In the genomic region with DNA sequence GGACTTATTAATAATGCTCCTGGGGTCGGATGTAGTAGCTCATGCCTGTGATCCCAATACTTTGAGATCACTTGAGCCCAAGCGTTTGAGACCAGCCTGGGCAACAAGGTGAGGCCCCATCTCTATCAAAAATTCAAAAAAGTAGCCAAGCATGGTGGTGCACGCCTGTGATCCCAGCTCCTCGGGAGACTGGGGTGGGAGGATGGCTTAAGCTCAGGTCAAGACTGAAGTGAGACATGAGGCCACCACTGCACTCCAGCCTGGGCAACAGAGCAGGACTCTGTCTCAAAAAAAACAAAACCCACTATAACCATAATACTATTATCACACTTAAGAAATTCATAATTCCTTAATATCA, we compare ENCODE assay signal across 13 cellular contexts. TPM values are rescaled to one million over a fixed set of nuclear protein-coding genes. Genes with fewer than 3 reads are reported as not detected.
DNase-seq lines count a peak whose midpoint lies in the region; FAIRE-seq and TF ChIP-seq lines count a peak whose summit lies in the region.
"Had no signal": no experiment of that assay in that cellular context is flagged by ENCODE, and none has a peak within 500 bp of the region (broad histone marks: within the 10 kb centered on the region; RNA-seq: fewer than 3 reads in every experiment).

No MANE protein-coding gene starts in this region.

- H3K4me3 ChIP-seq in Karpas-422 (ENCODE audit: low read length) (no peak overlapping the region), astrocyte (ENCODE audit: insufficient read depth, low read depth, low read length) (no peak overlapping the region)

- no peak for FAIRE-seq in astrocyte (lab: Jason Lieb, UNC)

- H3K36me3 ChIP-seq in Karpas-422 (ENCODE audit: insufficient read depth, low read length) = peaks cover 13% of the 10 kb centered on the region; the same call in 1 of the 2 replicates
- H3K36me3 ChIP-seq in astrocyte (ENCODE audit: insufficient read depth, low read length) = no peaks in the 10 kb centered on the region

- H3K27me3 ChIP-seq in Karpas-422 (ENCODE audit: low read length) (no peaks in the 10 kb centered on the region), astrocyte (ENCODE audit: insufficient read depth, low read length) (no peaks in the 10 kb centered on the region)

- no peak overlapping the region for H2AFZ ChIP-seq in Karpas-422 (ENCODE audit: low read length)
- no peak overlapping the region for H2AFZ ChIP-seq in astrocyte (ENCODE audit: low read depth, low read length)

- H3K4me2 ChIP-seq in Karpas-422 (ENCODE audit: low read depth, low read length, poor library complexity, severe bottlenecking) = no peak overlapping the region
- H3K4me2 ChIP-seq in astrocyte (ENCODE audit: low read length) = no peak overlapping the region

- H3K9ac ChIP-seq in Karpas-422 (ENCODE audit: low read length) (no peak overlapping the region), astrocyte (ENCODE audit: low read length) (no peak overlapping the region)

- H3K36me3 Mint-ChIP-seq in T-helper 1 cell treated with Interleukin-12 subunit alpha and Interleukin-12 subunit beta and Interleukin-4 antibody, amounts not matched to agents 30 μg/mL and 1 μg/mL, for 36 hours (ENCODE audit: low read depth) = peaks cover 16% of the 10 kb centered on the region
- H3K36me3 Mint-ChIP-seq in astrocyte (ENCODE audit: low read depth, unreplicated experiment) (peaks cover 6% of the 10 kb centered on the region), nephron (ENCODE audit: low read depth) (peaks cover 9% of the 10 kb centered on the region)

- peak overlapping the region; percentile 78 for H3K4me3 Mint-ChIP-seq in T-helper 1 cell treated with Interleukin-12 subunit alpha and Interleukin-12 subunit beta and Interleukin-4 antibody, amounts not matched to agents 30 μg/mL and 1 μg/mL, for 36 hours
- peak overlapping the region; percentile 68 for H3K4me3 Mint-ChIP-seq in astrocyte (ENCODE audit: unreplicated experiment)
- H3K4me3 Mint-ChIP-seq in nephron = peak overlapping the region; percentile 85 to 89 (median 89)

- TF ChIP-seq CTCF in astrocyte (IDR thresholded peaks at IDR 0.05; ENCODE audit: insufficient read depth, low read depth, low read length) = no peak
- TF ChIP-seq CTCF in nephron (IDR thresholded peaks at IDR 0.05; ENCODE audit: unreplicated experiment in 3 of 3) = no peak

- H3K4me1 ChIP-seq in Karpas-422 (ENCODE audit: low read length) = peaks cover 23% of the 10 kb centered on the region
- peaks cover 11% of the 10 kb centered on the region for H3K4me1 ChIP-seq in astrocyte (ENCODE audit: insufficient read depth, low read length)

- peaks cover 38% of the 10 kb centered on the region for H3K4me1 Mint-ChIP-seq in T-helper 1 cell treated with Interleukin-12 subunit alpha and Interleukin-12 subunit beta and Interleukin-4 antibody, amounts not matched to agents 30 μg/mL and 1 μg/mL, for 36 hours (ENCODE audit: low read depth)
- peaks cover 6% of the 10 kb centered on the region for H3K4me1 Mint-ChIP-seq in astrocyte (ENCODE audit: low read depth, unreplicated experiment)
- H3K4me1 Mint-ChIP-seq in nephron = peaks cover 23% of the 10 kb centered on the region

- peaks cover 5% of the 10 kb centered on the region for H3K27me3 Mint-ChIP-seq in T-helper 1 cell treated with Interleukin-12 subunit alpha and Interleukin-12 subunit beta and Interleukin-4 antibody, amounts not matched to agents 30 μg/mL and 1 μg/mL, for 36 hours (ENCODE audit: low read depth)
- no peaks in the 10 kb centered on the region for H3K27me3 Mint-ChIP-seq in astrocyte (ENCODE audit: low read depth, unreplicated experiment)
- H3K27me3 Mint-ChIP-seq in nephron (ENCODE audit: low read depth) = peaks cover 3% of the 10 kb centered on the region

- peaks cover 30% of the 10 kb centered on the region for H3K79me2 ChIP-seq in Karpas-422 (ENCODE audit: low read length)
- peaks cover 33% of the 10 kb centered on the region for H3K79me2 ChIP-seq in astrocyte (ENCODE audit: insufficient read depth, low read length)

- H3K9me2 ChIP-seq in Karpas-422 (replicated peaks; ENCODE audit: insufficient read depth, low read length) = no peaks in the 10 kb centered on the region

- peak overlapping the region; percentile 87 for H3K27ac Mint-ChIP-seq in T-helper 1 cell treated with Interleukin-12 subunit alpha and Interleukin-12 subunit beta and Interleukin-4 antibody, amounts not matched to agents 30 μg/mL and 1 μg/mL, for 36 hours
- H3K27ac Mint-ChIP-seq in astrocyte (ENCODE audit: unreplicated experiment) = no peak overlapping the region
- H3K27ac Mint-ChIP-seq in nephron = peak overlapping the region in 1 of 3 experiments; percentile 76

- H3K27ac ChIP-seq in Karpas-422 (ENCODE audit: low read length) = no peak overlapping the region
- no peak overlapping the region for H3K27ac ChIP-seq in astrocyte (ENCODE audit: low read depth, low read length)

- H3K9me3 ChIP-seq in Karpas-422 (ENCODE audit: low read length) = no peaks in the 10 kb centered on the region
- H3K9me3 ChIP-seq in astrocyte (ENCODE audit: insufficient read depth, low read depth, low read length) = no peaks in the 10 kb centered on the region

- H4K20me1 ChIP-seq in Karpas-422 (ENCODE audit: insufficient read depth, low read depth, low read length) (no peaks in the 10 kb centered on the region), astrocyte (ENCODE audit: insufficient read depth, low read length) (peaks cover 23% of the 10 kb centered on the region)

- no peak for DNase-seq in T-helper 1 cell
- peak; percentile 34 for DNase-seq in Karpas-422
- DNase-seq in astrocyte (ENCODE audit: low read depth) = no peak
- DNase-seq in NCI-H345 treated with DMSO at 0.1 percent for 48 hours (lab: John Stamatoyannopoulos, UW; ENCODE audit: unreplicated experiment) = no peak
- DNase-seq in NCI-H1092 (lab: John Stamatoyannopoulos, UW) = no peak
- DNase-seq in ureter (ENCODE audit: low spot score) = no peak
- DNase-seq: central memory CD4-positive, alpha-beta T cell; glutamatergic neuron; H9; kidney glomerular epithelial cell; NCI-H187 had no signal

- H3K9me3 Mint-ChIP-seq in T-helper 1 cell treated with Interleukin-12 subunit alpha and Interleukin-12 subunit beta and Interleukin-4 antibody, amounts not matched to agents 30 μg/mL and 1 μg/mL, for 36 hours = no peaks in the 10 kb centered on the region
- no peaks in the 10 kb centered on the region for H3K9me3 Mint-ChIP-seq in astrocyte (ENCODE audit: unreplicated experiment)
- H3K9me3 Mint-ChIP-seq in nephron = no peaks in the 10 kb centered on the region
- H3K9me3 Mint-ChIP-seq: H9 had no signal

RNA-seq across cellular contexts. Expression of a gene that starts 1.6 kb away (rescaled TPM):
- total RNA-seq in Karpas-422 (2014; rRNA removed; shearing (Covaris generic); ENCODE audit: low replicate concordance) = 12.9 and 36.1 TPM in 2 replicates
- total RNA-seq in astrocyte (115 and 132 TPM in 2 replicates), ureter (30.9 TPM)
